15 cellular contexts compared by ENCODE assay signal in the genomic region with DNA sequence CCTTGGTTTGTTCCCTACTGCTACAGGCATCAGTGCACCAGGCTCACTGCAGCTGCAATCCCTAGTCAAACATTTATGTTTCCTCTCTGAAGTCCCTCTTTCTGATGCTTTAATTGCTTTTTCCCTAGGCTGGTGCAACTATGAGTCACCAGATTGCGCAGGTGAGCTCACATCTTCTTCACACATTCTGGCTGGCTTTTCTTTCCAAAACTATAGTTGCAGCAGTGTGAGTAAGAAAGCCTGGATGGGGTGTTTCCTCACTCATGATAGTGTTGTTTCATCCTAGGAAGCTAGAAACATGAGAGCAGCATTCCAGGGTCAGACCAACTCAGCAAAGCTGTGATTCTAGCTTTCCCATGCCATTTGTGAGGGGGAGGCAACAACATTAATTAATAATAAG.
"Had no signal": no experiment of that assay in that cellular context is flagged by ENCODE, and none has a peak within 500 bp of the region (broad histone marks: within the 10 kb centered on the region; RNA-seq: fewer than 3 reads in every experiment).

No MANE protein-coding gene starts in this region.

- H3K27me3 ChIP-seq: adrenal gland had no signal

- H3K27ac ChIP-seq: adrenal gland had no signal

- ATAC-seq: esophagus mucosa; left colon; mucosa of descending colon; naive thymus-derived CD8-positive, alpha-beta T cell; sciatic nerve had no signal

- H3K36me3 ChIP-seq: adrenal gland had no signal

- DNase-seq: activated CD4-positive, alpha-beta T cell treated with anti-CD3 and anti-CD28 coated beads, Interleukin-2, amount 10 ng/mL, durations not matched to agents 7 days and 5 days; activated CD4-positive, CD25-positive, alpha-beta regulatory T cell; activated CD8-positive, alpha-beta memory T cell treated with anti-CD3 and anti-CD28 coated beads for 24 hours; activated naive CD4-positive, alpha-beta T cell treated with anti-CD3 and anti-CD28 coated beads, Interleukin-2, amount 50 U/mL, for 16 hours; adrenal gland; dermis blood vessel endothelial cell; foreskin melanocyte; left colon; mucosa of descending colon; naive thymus-derived CD8-positive, alpha-beta T cell; stimulated activated CD4-positive, alpha-beta T cell treated with anti-CD3 and anti-CD28 coated beads, Interleukin-12 subunit alpha, Interleukin-12 subunit beta, amount 100 ng/mL, for 4 hours; stimulated activated naive CD4-positive, alpha-beta T cell; trophoblast cell had no signal

- H3K4me3 ChIP-seq: adrenal gland, mucosa of descending colon had no signal

- H3K4me1 ChIP-seq: adrenal gland had no signal

- H3K9me3 ChIP-seq: adrenal gland, mucosa of descending colon had no signal
